Comparison of ENCODE assay signal across 9 cellular contexts in genomic region chr10:62733654-62734293, GRCh38.
DNase-seq lines count a peak whose midpoint lies in the region; ATAC-seq lines count a peak whose summit lies in the region.
"Had no signal": no experiment of that assay in that cellular context is flagged by ENCODE, and none has a peak within 500 bp of the region (broad histone marks: within the 10 kb centered on the region; RNA-seq: fewer than 3 reads in every experiment).

No MANE protein-coding gene starts in this region.

- ATAC-seq in activated CD4-positive, alpha-beta T cell treated with anti-CD3 and anti-CD28 coated beads for 36 hours = peak; percentile 4
- ATAC-seq in HG02759 (IDR thresholded peaks at IDR 0.05; ENCODE audit: unreplicated experiment) = peak; percentile 3
- ATAC-seq in T-helper 17 cell = peak; percentile 26
- peak; percentile 8 to 50 for ATAC-seq in natural killer cell treated with Interleukin-12 subunit alpha and Interleukin-12 subunit beta and Interleukin-15 and Interleukin-18, amount 100 ng/mL, for 72 hours
- ATAC-seq in GM19467 (IDR thresholded peaks at IDR 0.05; ENCODE audit: unreplicated experiment) = no peak

- POLR2A ChIA-PET in activated CD4-positive, alpha-beta T cell treated with anti-CD3 and anti-CD28 coated beads for 36 hours (lab: Charles Lee) = interaction anchor here (0.9 to 3.1 kb wide), 8 partner anchors 15 to 399 kb away, joined by 3 to 27 read pairs (median 12); partner anchors contain the start of genes EGR2 and NRBF2

- peaks cover 17% of the 10 kb centered on the region for H3K4me1 Mint-ChIP-seq in activated CD4-positive, alpha-beta T cell treated with anti-CD3 and anti-CD28 coated beads for 36 hours
- peaks cover 17% of the 10 kb centered on the region for H3K4me1 Mint-ChIP-seq in T-helper 17 cell
- peaks cover 12 to 22% of the 10 kb centered on the region in 2 donors for H3K4me1 Mint-ChIP-seq in natural killer cell treated with Interleukin-12 subunit alpha and Interleukin-12 subunit beta and Interleukin-15 and Interleukin-18, amount 100 ng/mL, for 72 hours (ENCODE audit: low read depth in 2 of 2)

- CTCF ChIA-PET in activated CD4-positive, alpha-beta T cell treated with anti-CD3 and anti-CD28 coated beads for 36 hours (lab: Charles Lee) = interaction anchor here (0.7 to 4.0 kb wide), 14 partner anchors 16 to 123 kb away, joined by 3 to 20 read pairs (median 4); no protein-coding TSS in a partner anchor

- intact Hi-C loops in activated CD4-positive, alpha-beta T cell treated with anti-CD3 and anti-CD28 coated beads for 36 hours (cut with DNase I, micrococcal nuclease) = loop anchor here (1.0 to 10.0 kb wide), 21 partner anchors 15 to 974 kb away; partner anchors contain the start of genes EGR2 (in 2 of the 2) and NRBF2 (in 1 of the 2)

- no peaks in the 10 kb centered on the region for H3K9me3 ChIP-seq in T-helper 17 cell (ENCODE audit: control insufficient read depth, low read length, poor library complexity, severe bottlenecking)

- peak; percentile 54 for DNase-seq in activated CD4-positive, alpha-beta T cell treated with anti-CD3 and anti-CD28 coated beads for 36 hours
- no peak for DNase-seq in activated CD4-positive, alpha-beta T cell treated with anti-CD3 and anti-CD28 coated beads for 4 hours
- DNase-seq in T-helper 17 cell (peak in 1 of 3 donors; percentile 15), KG1 (lab: John Stamatoyannopoulos, UW) (no peak), NCI-H2107 treated with DMSO at 0.1 percent for 48 hours (lab: John Stamatoyannopoulos, UW; ENCODE audit: unreplicated experiment) (no peak)
- peak; percentile 65 for DNase-seq in natural killer cell treated with Interleukin-12 subunit alpha and Interleukin-12 subunit beta and Interleukin-15 and Interleukin-18, amount 100 ng/mL, for 72 hours (ENCODE audit: low spot score)
- DNase-seq: NCI-H2081 had no signal

- H3K36me3 Mint-ChIP-seq in activated CD4-positive, alpha-beta T cell treated with anti-CD3 and anti-CD28 coated beads for 36 hours (ENCODE audit: low read depth) = no peaks in the 10 kb centered on the region
- H3K36me3 Mint-ChIP-seq in T-helper 17 cell (ENCODE audit: low read depth) = no peaks in the 10 kb centered on the region
- no peaks in the 10 kb centered on the region for H3K36me3 Mint-ChIP-seq in natural killer cell treated with Interleukin-12 subunit alpha and Interleukin-12 subunit beta and Interleukin-15 and Interleukin-18, amount 100 ng/mL, for 72 hours

- H3K9me3 Mint-ChIP-seq in activated CD4-positive, alpha-beta T cell treated with anti-CD3 and anti-CD28 coated beads for 36 hours (ENCODE audit: low read depth) = no peaks in the 10 kb centered on the region
- H3K9me3 Mint-ChIP-seq in natural killer cell treated with Interleukin-12 subunit alpha and Interleukin-12 subunit beta and Interleukin-15 and Interleukin-18, amount 100 ng/mL, for 72 hours = peaks cover 3% of the 10 kb centered on the region

- H3K27me3 Mint-ChIP-seq in activated CD4-positive, alpha-beta T cell treated with anti-CD3 and anti-CD28 coated beads for 36 hours = peaks cover 3% of the 10 kb centered on the region
- H3K27me3 Mint-ChIP-seq in T-helper 17 cell = no peaks in the 10 kb centered on the region
- no peaks in the 10 kb centered on the region for H3K27me3 Mint-ChIP-seq in natural killer cell treated with Interleukin-12 subunit alpha and Interleukin-12 subunit beta and Interleukin-15 and Interleukin-18, amount 100 ng/mL, for 72 hours

- no peak overlapping the region for H3K27ac Mint-ChIP-seq in activated CD4-positive, alpha-beta T cell treated with anti-CD3 and anti-CD28 coated beads for 36 hours
- no peak overlapping the region for H3K27ac Mint-ChIP-seq in T-helper 17 cell
- no peak overlapping the region for H3K27ac Mint-ChIP-seq in natural killer cell treated with Interleukin-12 subunit alpha and Interleukin-12 subunit beta and Interleukin-15 and Interleukin-18, amount 100 ng/mL, for 72 hours

- H3K4me3 Mint-ChIP-seq in activated CD4-positive, alpha-beta T cell treated with anti-CD3 and anti-CD28 coated beads for 36 hours = no peak overlapping the region
- peak overlapping the region; percentile 75 for H3K4me3 Mint-ChIP-seq in T-helper 17 cell
- H3K4me3 Mint-ChIP-seq in natural killer cell treated with Interleukin-12 subunit alpha and Interleukin-12 subunit beta and Interleukin-15 and Interleukin-18, amount 100 ng/mL, for 72 hours = no peak overlapping the region

Comparison
In these comparisons a context has a peak if more than half of its experiments do, and no peak if none do; other contexts are left out.
1. DNase-seq: peak in activated CD4-positive, alpha-beta T cell treated with anti-CD3 and anti-CD28 coated beads for 36 hours (single experiment) and natural killer cell treated with Interleukin-12 subunit alpha and Interleukin-12 subunit beta and Interleukin-15 and Interleukin-18, amount 100 ng/mL, for 72 hours (single experiment); none in activated CD4-positive, alpha-beta T cell treated with anti-CD3 and anti-CD28 coated beads for 4 hours (0 of 2), KG1 (single experiment) and NCI-H2107 treated with DMSO at 0.1 percent for 48 hours (single experiment).